In genomic region chr6:68108243-68108835, GRCh38 we compare ENCODE assay signal across 10 cellular contexts.
DNase-seq lines count a peak whose midpoint lies in the region; ATAC-seq lines count a peak whose summit lies in the region.
"Had no signal": no experiment of that assay in that cellular context is flagged by ENCODE, and none has a peak within 500 bp of the region (broad histone marks: within the 10 kb centered on the region; RNA-seq: fewer than 3 reads in every experiment).

No MANE protein-coding gene starts in this region.

- DNase-seq in Caki2 (ENCODE audit: low read depth) (peak; percentile 44), amniotic epithelial cell (ENCODE audit: low read depth) (peak; percentile 24), NCI-H2196 (lab: John Stamatoyannopoulos, UW; ENCODE audit: unreplicated experiment) (no peak), medulla oblongata (ENCODE audit: extremely low spot score) (no peak)
- DNase-seq in central memory CD4-positive, alpha-beta T cell, result no peak
- DNase-seq in activated T-helper 1 cell treated with anti-CD3 and anti-CD28 coated beads, Interleukin-12 subunit alpha, Interleukin-12 subunit beta, Interleukin-2, Interleukin-4 antibody, amounts not matched to agents 30 ng/mL and 10 ng/mL and 1 ng/mL, durations not matched to agents 14 hours and 24 hours and 36 hours (ENCODE audit: low spot score), result no peak
- DNase-seq: NK-92 treated with Interleukin-12 subunit alpha and Interleukin-12 subunit beta, amount 100 ng/mL, for 24 hours had no signal

- no peak overlapping the region for H3K4me3 Mint-ChIP-seq in activated T-helper 1 cell treated with anti-CD3 and anti-CD28 coated beads, Interleukin-12 subunit alpha, Interleukin-12 subunit beta, Interleukin-2, Interleukin-4 antibody, amounts not matched to agents 30 ng/mL and 10 ng/mL and 1 ng/mL, durations not matched to agents 14 hours and 24 hours and 36 hours
- H3K4me3 Mint-ChIP-seq: natural killer cell treated with Interleukin-12 subunit alpha and Interleukin-12 subunit beta and Interleukin-15 and Interleukin-18, amount 100 ng/mL, for 72 hours had no signal

- H3K27ac Mint-ChIP-seq in activated T-helper 1 cell treated with anti-CD3 and anti-CD28 coated beads, Interleukin-12 subunit alpha, Interleukin-12 subunit beta, Interleukin-2, Interleukin-4 antibody, amounts not matched to agents 30 ng/mL and 10 ng/mL and 1 ng/mL, durations not matched to agents 14 hours and 24 hours and 36 hours, result no peak overlapping the region
- H3K27ac Mint-ChIP-seq: natural killer cell treated with Interleukin-12 subunit alpha and Interleukin-12 subunit beta and Interleukin-15 and Interleukin-18, amount 100 ng/mL, for 72 hours had no signal

- in situ Hi-C loops in Caki2 (cut with HindIII; ENCODE audit: low pct_unique_long_range_greater_than_20kb, low sequenced_read_pairs), result no loop called here

- no peaks in the 10 kb centered on the region for H3K27me3 Mint-ChIP-seq in activated T-helper 1 cell treated with anti-CD3 and anti-CD28 coated beads, Interleukin-12 subunit alpha, Interleukin-12 subunit beta, Interleukin-2, Interleukin-4 antibody, amounts not matched to agents 30 ng/mL and 10 ng/mL and 1 ng/mL, durations not matched to agents 14 hours and 24 hours and 36 hours (ENCODE audit: insufficient read depth)
- H3K27me3 Mint-ChIP-seq: natural killer cell treated with Interleukin-12 subunit alpha and Interleukin-12 subunit beta and Interleukin-15 and Interleukin-18, amount 100 ng/mL, for 72 hours had no signal

- intact Hi-C loops in activated T-helper 1 cell treated with anti-CD3 and anti-CD28 coated beads, Interleukin-12 subunit alpha, Interleukin-12 subunit beta, Interleukin-2, Interleukin-4 antibody, amounts not matched to agents 30 ng/mL and 10 ng/mL and 1 ng/mL, durations not matched to agents 14 hours and 24 hours and 36 hours (cut with micrococcal nuclease), result no loop called here

- no peaks in the 10 kb centered on the region for H3K9me3 Mint-ChIP-seq in activated T-helper 1 cell treated with anti-CD3 and anti-CD28 coated beads, Interleukin-12 subunit alpha, Interleukin-12 subunit beta, Interleukin-2, Interleukin-4 antibody, amounts not matched to agents 30 ng/mL and 10 ng/mL and 1 ng/mL, durations not matched to agents 14 hours and 24 hours and 36 hours

- ATAC-seq in GM21529 (IDR thresholded peaks at IDR 0.05; ENCODE audit: unreplicated experiment), result peak; percentile 73
- ATAC-seq in HG03354 (IDR thresholded peaks at IDR 0.05; ENCODE audit: poor library complexity, severe bottlenecking, unreplicated experiment), result peak; percentile 77
- ATAC-seq: natural killer cell treated with Interleukin-12 subunit alpha and Interleukin-12 subunit beta and Interleukin-15 and Interleukin-18, amount 100 ng/mL, for 72 hours had no signal

- no peaks in the 10 kb centered on the region for H3K36me3 Mint-ChIP-seq in activated T-helper 1 cell treated with anti-CD3 and anti-CD28 coated beads, Interleukin-12 subunit alpha, Interleukin-12 subunit beta, Interleukin-2, Interleukin-4 antibody, amounts not matched to agents 30 ng/mL and 10 ng/mL and 1 ng/mL, durations not matched to agents 14 hours and 24 hours and 36 hours (ENCODE audit: low read depth)

- no peaks in the 10 kb centered on the region for H3K4me1 Mint-ChIP-seq in activated T-helper 1 cell treated with anti-CD3 and anti-CD28 coated beads, Interleukin-12 subunit alpha, Interleukin-12 subunit beta, Interleukin-2, Interleukin-4 antibody, amounts not matched to agents 30 ng/mL and 10 ng/mL and 1 ng/mL, durations not matched to agents 14 hours and 24 hours and 36 hours (ENCODE audit: low read depth)

Comparison
In these comparisons a context has a peak if more than half of its experiments do, and no peak if none do; other contexts are left out.
1. DNase-seq: peak in Caki2 (single experiment) and amniotic epithelial cell (single experiment); none in central memory CD4-positive, alpha-beta T cell (single experiment), NCI-H2196 (single experiment), medulla oblongata (single experiment) and activated T-helper 1 cell treated with anti-CD3 and anti-CD28 coated beads, Interleukin-12 subunit alpha, Interleukin-12 subunit beta, Interleukin-2, Interleukin-4 antibody, amounts not matched to agents 30 ng/mL and 10 ng/mL and 1 ng/mL, durations not matched to agents 14 hours and 24 hours and 36 hours (single experiment).